ENCODE assay signal across 1 cellular context in the genomic region with DNA sequence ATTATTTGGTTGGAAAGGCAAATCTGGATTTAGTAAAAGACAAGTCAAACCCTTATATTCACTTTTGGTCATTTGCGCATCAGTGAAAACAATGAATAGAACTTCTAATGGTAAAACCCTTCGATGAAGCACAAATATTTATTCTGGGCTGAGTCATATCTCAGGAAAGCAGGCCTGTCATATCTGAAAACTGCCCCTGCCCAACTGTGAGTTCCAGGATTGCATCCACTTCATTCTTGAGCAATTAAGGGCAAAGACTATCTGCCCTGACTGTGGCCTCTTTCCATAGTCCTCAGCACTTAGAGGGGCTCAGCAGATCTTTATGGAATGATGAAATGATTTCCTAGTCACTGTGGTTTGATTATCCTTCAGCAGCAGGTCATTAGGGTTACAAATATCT.
TF ChIP-seq lines count a peak whose summit lies in the region.

No MANE protein-coding gene starts in this region.

TF ChIP-seq in WTC11, 78 proteins besides CTCF, POLR2A, EP300 and RAD21 (continued from another document):
- TF ChIP-seq, protein P1, sequence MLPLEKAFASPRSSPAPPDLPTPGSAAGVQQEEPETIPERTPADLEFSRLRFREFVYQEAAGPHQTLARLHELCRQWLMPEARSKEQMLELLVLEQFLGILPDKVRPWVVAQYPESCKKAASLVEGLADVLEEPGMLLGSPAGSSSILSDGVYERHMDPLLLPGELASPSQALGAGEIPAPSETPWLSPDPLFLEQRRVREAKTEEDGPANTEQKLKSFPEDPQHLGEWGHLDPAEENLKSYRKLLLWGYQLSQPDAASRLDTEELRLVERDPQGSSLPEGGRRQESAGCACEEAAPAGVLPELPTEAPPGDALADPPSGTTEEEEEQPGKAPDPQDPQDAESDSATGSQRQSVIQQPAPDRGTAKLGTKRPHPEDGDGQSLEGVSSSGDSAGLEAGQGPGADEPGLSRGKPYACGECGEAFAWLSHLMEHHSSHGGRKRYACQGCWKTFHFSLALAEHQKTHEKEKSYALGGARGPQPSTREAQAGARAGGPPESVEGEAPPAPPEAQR (CRISPR knock-in tag; IDR thresholded peaks at IDR 0.05), result no peak
- TF ChIP-seq FOXJ3 (CRISPR knock-in tag; IDR thresholded peaks at IDR 0.05; ENCODE audit: borderline replicate concordance) (no peak), PRRX2 (CRISPR knock-in tag; IDR thresholded peaks at IDR 0.05) (no peak), ELF4 (CRISPR knock-in tag; IDR thresholded peaks at IDR 0.05; ENCODE audit: low read depth) (no peak), EMX1 (CRISPR knock-in tag; IDR thresholded peaks at IDR 0.05) (no peak)
TF ChIP-seq in WTC11: peak in this region for 0.
